In the genomic region with DNA sequence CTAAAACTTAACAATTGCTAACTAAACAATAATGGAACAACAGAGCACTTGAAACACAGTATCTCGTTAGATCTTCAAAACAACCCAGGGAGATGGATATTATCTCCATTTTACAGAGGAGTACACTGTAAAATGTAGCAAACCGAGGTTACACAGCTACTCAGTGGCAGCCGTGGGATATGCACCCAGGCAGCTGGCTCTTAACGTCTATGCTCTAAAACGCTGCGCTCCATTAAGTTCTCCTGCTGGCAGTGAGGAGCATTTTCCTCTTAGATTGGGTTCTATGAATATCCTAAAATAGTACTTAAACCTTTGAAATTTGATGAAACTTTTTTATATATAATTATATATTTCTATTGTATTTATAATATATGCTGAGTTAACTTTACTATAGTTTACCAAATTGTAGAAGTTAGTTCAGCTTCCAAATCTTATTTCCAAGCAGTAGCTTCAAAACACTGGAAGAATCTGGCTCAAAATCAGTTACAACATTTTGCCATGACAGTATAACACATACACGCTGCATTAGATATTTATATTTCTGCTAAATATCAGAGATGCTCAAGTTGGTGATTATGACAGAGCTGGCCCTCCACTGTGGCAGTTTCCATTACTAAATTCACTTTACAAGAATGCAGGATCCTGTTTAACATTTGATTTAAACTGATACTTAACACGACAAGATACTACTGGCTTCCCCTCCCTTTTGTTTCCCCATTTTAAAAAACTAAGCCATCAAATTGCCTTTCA, we compare ENCODE assay signal across 22 cellular contexts. TPM values are rescaled to one million over a fixed set of nuclear protein-coding genes. Genes with fewer than 3 reads are reported as not detected.
DNase-seq lines count a peak whose midpoint lies in the region; ATAC-seq and TF ChIP-seq lines count a peak whose summit lies in the region.
"Had no signal": no experiment of that assay in that cellular context is flagged by ENCODE, and none has a peak within 500 bp of the region (broad histone marks: within the 10 kb centered on the region; RNA-seq: fewer than 3 reads in every experiment).

No MANE protein-coding gene starts in this region.

- H3K27ac ChIP-seq in heart right ventricle (peak overlapping the region in 6 of 10 donors; percentile 1 to 48 (median 16)), transverse colon (peak overlapping the region; percentile 3 to 69 (median 36))
- no peak overlapping the region for H3K27ac ChIP-seq in CD4-positive, alpha-beta T cell (ENCODE audit: low read depth, low read length)

- no peaks in the 10 kb centered on the region for H3K27me3 Mint-ChIP-seq in CD4-positive, alpha-beta T cell
- H3K27me3 Mint-ChIP-seq: activated T-helper 17 cell treated with anti-CD3 and anti-CD28 coated beads, Interleukin-2, amount 50 U/mL, for 72 hours; CD4-positive, alpha-beta memory T cell; memory B cell; naive thymus-derived CD8-positive, alpha-beta T cell; progenitor cell of endocrine pancreas had no signal

- CTCF ChIA-PET in CD4-positive, alpha-beta T cell (lab: Charles Lee), result interaction anchor here (0.9 kb wide), 1 partner anchor 11 kb away, joined by 3 read pairs; no protein-coding TSS in a partner anchor

- no peaks in the 10 kb centered on the region for H3K36me3 ChIP-seq in heart right ventricle
- no peaks in the 10 kb centered on the region for H3K36me3 ChIP-seq in transverse colon
- H3K36me3 ChIP-seq: uterus had no signal

- POLR2A ChIA-PET in CD4-positive, alpha-beta T cell (lab: Charles Lee), result no interaction called here

- H3K4me3 ChIP-seq in heart right ventricle, result no peak overlapping the region
- H3K4me3 ChIP-seq in transverse colon, result no peak overlapping the region
- H3K4me3 ChIP-seq: uterus had no signal

- no peak for TF ChIP-seq EP300 in transverse colon (IDR thresholded peaks at IDR 0.05; ENCODE audit: low read depth)

- H3K9me3 Mint-ChIP-seq in CD4-positive, alpha-beta T cell, result no peaks in the 10 kb centered on the region
- H3K9me3 Mint-ChIP-seq: activated naive CD8-positive, alpha-beta T cell treated with anti-CD3 and anti-CD28 coated beads, Interleukin-2, amount 10 ng/mL, durations not matched to agents 7 days and 5 days; activated T-helper 17 cell treated with anti-CD3 and anti-CD28 coated beads, Interleukin-2, amount 50 U/mL, for 72 hours; memory B cell; naive thymus-derived CD8-positive, alpha-beta T cell had no signal

- WGBS in heart right ventricle, 2 donors, result 58 to 68% methylated on average over 8 of the region's 8 CpGs
- 67 to 85% methylated on average over 7 to 8 of the region's 8 CpGs for WGBS in transverse colon (ENCODE audit: low coverage in 1 of 2), 2 donors

- no peaks in the 10 kb centered on the region for H3K4me1 Mint-ChIP-seq in CD4-positive, alpha-beta T cell (ENCODE audit: low read depth)
- H3K4me1 Mint-ChIP-seq: activated naive CD8-positive, alpha-beta T cell treated with anti-CD3 and anti-CD28 coated beads, Interleukin-2, amount 10 ng/mL, durations not matched to agents 7 days and 5 days; memory B cell had no signal

- H3K9me3 ChIP-seq in heart right ventricle, result no peaks in the 10 kb centered on the region
- H3K9me3 ChIP-seq in transverse colon, result no peaks in the 10 kb centered on the region
- no peaks in the 10 kb centered on the region for H3K9me3 ChIP-seq in CD4-positive, alpha-beta T cell (ENCODE audit: control insufficient read depth, low read length)
- H3K9me3 ChIP-seq: uterus had no signal

- peak; percentile 55 for DNase-seq in NCI-H510A treated with DMSO at 0.1 percent for 48 hours (lab: John Stamatoyannopoulos, UW)
- no peak for DNase-seq in NCI-H510A (lab: John Stamatoyannopoulos, UW)
- peak; percentile 63 for DNase-seq in NCI-H446 treated with DMSO at 0.1 percent for 48 hours (lab: John Stamatoyannopoulos, UW)
- DNase-seq in heart right ventricle, result no peak
- no peak for DNase-seq in transverse colon
- no peak for DNase-seq in CD4-positive, alpha-beta T cell
- DNase-seq in T-helper 1 cell, result no peak
- DNase-seq: activated CD4-positive, alpha-beta T cell treated with anti-CD3 and anti-CD28 coated beads for 4 hours; activated naive CD8-positive, alpha-beta T cell treated with anti-CD3 and anti-CD28 coated beads, Interleukin-2, amount 10 ng/mL, durations not matched to agents 7 days and 5 days; CD4-positive, alpha-beta memory T cell; DND-41; foreskin fibroblast; hypothalamus; KBM-7; naive thymus-derived CD8-positive, alpha-beta T cell; NCI-H2081 treated with DMSO at 0.1 percent for 48 hours; stimulated activated CD8-positive, alpha-beta memory T cell treated with anti-CD3 and anti-CD28 coated beads, Interleukin-4, amount 100 ng/mL, for 48 hours; uterus had no signal

- in situ Hi-C loops in transverse colon (cut with MboI; ENCODE audit: low pct_ligation_motif_present in 1 of 4, low pct_unique_long_range_greater_than_20kb in 1 of 4, low sequenced_read_pairs in 3 of 4), result no loop called here

- H3K4me3 Mint-ChIP-seq in CD4-positive, alpha-beta T cell, result no peak overlapping the region
- H3K4me3 Mint-ChIP-seq: activated naive CD8-positive, alpha-beta T cell treated with anti-CD3 and anti-CD28 coated beads, Interleukin-2, amount 10 ng/mL, durations not matched to agents 7 days and 5 days; activated T-helper 17 cell treated with anti-CD3 and anti-CD28 coated beads, Interleukin-2, amount 50 U/mL, for 72 hours; CD4-positive, alpha-beta memory T cell; memory B cell; naive thymus-derived CD8-positive, alpha-beta T cell had no signal

- H3K27ac Mint-ChIP-seq in CD4-positive, alpha-beta T cell, result no peak overlapping the region
- H3K27ac Mint-ChIP-seq: activated naive CD8-positive, alpha-beta T cell treated with anti-CD3 and anti-CD28 coated beads, Interleukin-2, amount 10 ng/mL, durations not matched to agents 7 days and 5 days; activated T-helper 17 cell treated with anti-CD3 and anti-CD28 coated beads, Interleukin-2, amount 50 U/mL, for 72 hours; memory B cell; naive thymus-derived CD8-positive, alpha-beta T cell; progenitor cell of endocrine pancreas had no signal

- H3K27me3 ChIP-seq in heart right ventricle, result no peaks in the 10 kb centered on the region
- no peaks in the 10 kb centered on the region for H3K27me3 ChIP-seq in transverse colon
- no peaks in the 10 kb centered on the region for H3K27me3 ChIP-seq in CD4-positive, alpha-beta T cell (ENCODE audit: control insufficient read depth, insufficient read depth, low read length)
- H3K27me3 ChIP-seq: uterus had no signal

- TF ChIP-seq CTCF in heart right ventricle (IDR thresholded peaks at IDR 0.05), result peak in 4 of 9 donors; percentile 9 to 11 (median 10)
- peak in 2 of 5 experiments; percentile 14 to 43 for TF ChIP-seq CTCF in transverse colon (IDR thresholded peaks at IDR 0.05)
- TF ChIP-seq CTCF in CD4-positive, alpha-beta T cell (IDR thresholded peaks at IDR 0.05), result no peak

- peak in 2 of 8 donors; percentile 62 to 67 for ATAC-seq in heart right ventricle
- no peak for ATAC-seq in CD4-positive, alpha-beta T cell (ENCODE audit: poor library complexity)
- no peak for ATAC-seq in HG02623 (IDR thresholded peaks at IDR 0.05; ENCODE audit: unreplicated experiment)
- ATAC-seq: activated T-helper 17 cell treated with anti-CD3 and anti-CD28 coated beads, Interleukin-2, amount 50 U/mL, for 72 hours; naive thymus-derived CD8-positive, alpha-beta T cell had no signal

- no peaks in the 10 kb centered on the region for H3K36me3 Mint-ChIP-seq in CD4-positive, alpha-beta T cell (ENCODE audit: low read depth)
- H3K36me3 Mint-ChIP-seq: activated naive CD8-positive, alpha-beta T cell treated with anti-CD3 and anti-CD28 coated beads, Interleukin-2, amount 10 ng/mL, durations not matched to agents 7 days and 5 days; memory B cell had no signal

- H3K4me1 ChIP-seq in heart right ventricle (peaks cover 0 to 18% (median 4%) of the 10 kb centered on the region in 9 donors), transverse colon (peaks cover 0 to 19% (median 8%) of the 10 kb centered on the region in 4 donors)

- intact Hi-C loops in heart right ventricle (cut with DNase I) (no loop called here), transverse colon (cut with DNase I; ENCODE audit: low total_unique reads) (loop anchor here (10.0 kb wide), 2 partner anchors 48 to 92 kb away; partner anchors contain the start of gene TGFBR3)
- intact Hi-C loops in CD4-positive, alpha-beta T cell (cut with DNase I, micrococcal nuclease), result no loop called here

- TF ChIP-seq POLR2A in transverse colon (IDR thresholded peaks at IDR 0.05), result no peak

RNA-seq across cellular contexts. Expression of gene TGFBR3, which starts 49.5 kb away (rescaled TPM):
- total RNA-seq in heart right ventricle, result 10 to 100 TPM; 11.9 to 36.7 (median 26.4) TPM
- polyA plus RNA-seq in heart right ventricle, result 10 to 100 TPM in 1 of 2 donors, 1 to 10 TPM in 1; 6.6 to 11.2 TPM
- total RNA-seq in transverse colon, result 100 to 1,000 TPM in 1 of 4 donors, 10 to 100 TPM in 3; 32.9 to 138 (median 58.8) TPM
- 10 to 100 TPM; 31.5 to 36.6 TPM for total RNA-seq in CD4-positive, alpha-beta T cell

Comparison
In these comparisons a context has a peak if more than half of its experiments do, and no peak if none do; other contexts are left out.
1. DNase-seq: peak in NCI-H510A treated with DMSO at 0.1 percent for 48 hours (single experiment) and NCI-H446 treated with DMSO at 0.1 percent for 48 hours (single experiment); none in NCI-H510A (single experiment), heart right ventricle (0 of 2), transverse colon (single experiment), CD4-positive, alpha-beta T cell (0 of 10) and T-helper 1 cell (0 of 5).